2 cellular contexts compared by ENCODE assay signal in the genomic region with DNA sequence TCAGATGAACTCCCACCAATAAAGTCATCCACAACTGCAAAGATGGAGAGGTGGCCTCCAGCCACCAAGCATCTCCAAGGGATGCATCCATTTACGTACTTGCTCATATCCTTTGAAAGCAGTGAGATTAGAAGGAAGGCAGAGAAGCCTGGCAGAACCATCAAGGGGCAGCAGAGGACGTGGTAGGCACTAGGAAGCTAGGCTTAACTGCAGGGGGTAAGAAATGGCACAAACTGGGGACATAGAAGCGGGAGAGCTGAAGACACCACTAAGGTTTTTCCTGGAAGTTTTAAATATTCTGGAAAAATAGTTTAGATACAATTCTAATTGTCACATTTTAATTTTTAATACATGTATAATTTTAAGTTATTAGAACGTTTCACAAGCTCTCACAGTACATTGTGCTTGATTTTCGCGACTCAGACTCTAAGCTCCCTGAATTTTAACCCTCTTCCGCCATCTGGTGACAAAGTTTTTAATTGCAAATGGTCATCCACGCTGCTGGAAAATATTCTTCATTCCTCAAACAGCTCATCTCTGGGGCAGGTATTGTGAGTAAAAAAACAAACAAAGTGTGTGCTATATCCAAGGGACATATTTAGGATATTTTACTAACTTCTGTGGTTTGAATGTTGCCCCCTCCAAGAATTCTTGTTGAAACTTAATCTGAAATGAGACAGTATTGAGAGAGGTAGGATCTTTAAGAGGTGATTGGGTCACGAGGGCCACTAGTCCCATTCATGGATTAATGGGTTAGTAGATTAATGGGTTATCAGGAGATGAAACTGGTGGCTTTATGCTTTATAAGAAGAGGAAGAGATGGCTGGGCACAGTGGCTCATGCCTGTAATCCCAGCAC.
TF ChIP-seq lines count a peak whose summit lies in the region.

No MANE protein-coding gene starts in this region.

TF ChIP-seq in SK-N-SH, 30 proteins besides CTCF, POLR2A, EP300 and RAD21:
- TF ChIP-seq GATA2 (CRISPR knock-in tag; IDR thresholded peaks at IDR 0.05) (no peak), YY1 (IDR thresholded peaks at IDR 0.05; ENCODE audit: low read depth) (no peak), ELF1 (IDR thresholded peaks at IDR 0.05) (no peak), MXI1 (IDR thresholded peaks at IDR 0.05; ENCODE audit: low read depth, low read length) (no peak), FOSL2 (IDR thresholded peaks at IDR 0.05; ENCODE audit: borderline replicate concordance, low read depth) (peak; percentile 18; the same call in 1 of the 2 replicates), NFIC (IDR thresholded peaks at IDR 0.05; ENCODE audit: borderline replicate concordance) (no peak), USF2 (IDR thresholded peaks at IDR 0.05; ENCODE audit: borderline replicate concordance, low read depth, low read length) (no peak), SMC3 (IDR thresholded peaks at IDR 0.05; ENCODE audit: low read depth, low read length) (peak; percentile 67), TAF1 (IDR thresholded peaks at IDR 0.05; ENCODE audit: borderline replicate concordance, low read depth, low read length) (no peak), RFX5 (IDR thresholded peaks at IDR 0.05; ENCODE audit: low read length) (0 out of 2 replicates have a peak, but pooled peaks have one; percentile 37), FOXM1 (IDR thresholded peaks at IDR 0.05; ENCODE audit: low read depth) (no peak), TCF12 (IDR thresholded peaks at IDR 0.05) (no peak), EZH2phosphoT487 (IDR thresholded peaks at IDR 0.05; ENCODE audit: borderline replicate concordance, low read depth) (no peak), RXRA (IDR thresholded peaks at IDR 0.05; ENCODE audit: borderline replicate concordance, low read depth) (no peak; the same call in 1 of the 2 replicates), TEAD4 (IDR thresholded peaks at IDR 0.05; ENCODE audit: borderline replicate concordance, insufficient read depth) (no peak), JUND (IDR thresholded peaks at IDR 0.05) (no peak), CHD2 (IDR thresholded peaks at IDR 0.05; ENCODE audit: low read length, partially characterized antibody) (no peak), POLR2AphosphoS5 (IDR thresholded peaks at IDR 0.05; ENCODE audit: low read depth, low read length) (no peak), MEF2A (IDR thresholded peaks at IDR 0.05; ENCODE audit: borderline replicate concordance, low read depth) (no peak)
- TF ChIP-seq, protein P1, sequence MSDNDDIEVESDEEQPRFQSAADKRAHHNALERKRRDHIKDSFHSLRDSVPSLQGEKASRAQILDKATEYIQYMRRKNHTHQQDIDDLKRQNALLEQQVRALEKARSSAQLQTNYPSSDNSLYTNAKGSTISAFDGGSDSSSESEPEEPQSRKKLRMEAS (IDR thresholded peaks at IDR 0.05; ENCODE audit: low read depth) = no peak
TF ChIP-seq in SK-N-SH: peak in this region for 3.

TF ChIP-seq in K562, 482 proteins besides CTCF, POLR2A, EP300 and RAD21:
- TF ChIP-seq SMC3 (conservative IDR thresholded peaks at IDR 0.05; ENCODE audit: insufficient read depth, low read depth, low read length) (peak; percentile 56; the same call in 1 of the 2 replicates), POU5F1 (IDR thresholded peaks at IDR 0.05; ENCODE audit: borderline replicate concordance, low read depth, low read length, partially characterized antibody) (no peak), ARID2 (IDR thresholded peaks at IDR 0.05) (0 out of 2 replicates have a peak, but pooled peaks have one; percentile 26)
- TF ChIP-seq, protein P2, sequence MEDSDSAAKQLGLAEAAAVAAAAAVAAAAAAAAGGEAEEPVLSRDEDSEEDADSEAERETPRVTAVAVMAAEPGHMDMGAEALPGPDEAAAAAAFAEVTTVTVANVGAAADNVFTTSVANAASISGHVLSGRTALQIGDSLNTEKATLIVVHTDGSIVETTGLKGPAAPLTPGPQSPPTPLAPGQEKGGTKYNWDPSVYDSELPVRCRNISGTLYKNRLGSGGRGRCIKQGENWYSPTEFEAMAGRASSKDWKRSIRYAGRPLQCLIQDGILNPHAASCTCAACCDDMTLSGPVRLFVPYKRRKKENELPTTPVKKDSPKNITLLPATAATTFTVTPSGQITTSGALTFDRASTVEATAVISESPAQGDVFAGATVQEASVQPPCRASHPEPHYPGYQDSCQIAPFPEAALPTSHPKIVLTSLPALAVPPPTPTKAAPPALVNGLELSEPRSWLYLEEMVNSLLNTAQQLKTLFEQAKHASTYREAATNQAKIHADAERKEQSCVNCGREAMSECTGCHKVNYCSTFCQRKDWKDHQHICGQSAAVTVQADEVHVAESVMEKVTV (CRISPR knock-in tag; IDR thresholded peaks at IDR 0.05) = peak; percentile 68
